1 cellular context compared by ENCODE assay signal in genomic region chr6:115796061-115796460, GRCh38.
A peak's percentile ranks its signal among the peaks of the same experiment; 100 is the strongest.
TF ChIP-seq lines count a peak whose summit lies in the region.

No MANE protein-coding gene starts in this region.

TF ChIP-seq in HEK293, 187 proteins besides CTCF, POLR2A, EP300 and RAD21 (continued from another document):
- TF ChIP-seq SCRT1 (tag by site-specific recombination; IDR thresholded peaks at IDR 0.05; ENCODE audit: borderline replicate concordance) (peak; percentile 42; the same call in 1 of the 2 replicates), TCF7L2 (IDR thresholded peaks at IDR 0.05; ENCODE audit: borderline replicate concordance, low read depth, low read length) (no peak), ZNF791 (tag by site-specific recombination; IDR thresholded peaks at IDR 0.05) (no peak), ZNF433 (tag by site-specific recombination; IDR thresholded peaks at IDR 0.05; ENCODE audit: low read depth) (no peak), ZBTB17 (tag by site-specific recombination; IDR thresholded peaks at IDR 0.05) (no peak), ZNF658 (tag by site-specific recombination; IDR thresholded peaks at IDR 0.05) (no peak), HOXC10 (CRISPR knock-in tag; IDR thresholded peaks at IDR 0.05) (no peak), ZNF692 (tag by site-specific recombination; IDR thresholded peaks at IDR 0.05) (no peak), ZNF292 (tag by site-specific recombination; IDR thresholded peaks at IDR 0.05; ENCODE audit: borderline replicate concordance, low read depth) (no peak), ZEB2 (tag by site-specific recombination; IDR thresholded peaks at IDR 0.05) (no peak), ZNF114 (tag by site-specific recombination; IDR thresholded peaks at IDR 0.05) (no peak), ZNF16 (tag by site-specific recombination; IDR thresholded peaks at IDR 0.05; ENCODE audit: low read depth) (no peak), ZNF585B (tag by site-specific recombination; IDR thresholded peaks at IDR 0.05) (no peak), ZBTB49 (tag by site-specific recombination; IDR thresholded peaks at IDR 0.05; ENCODE audit: low read depth) (no peak), ZNF221 (tag by site-specific recombination; IDR thresholded peaks at IDR 0.05; ENCODE audit: borderline replicate concordance) (no peak), ZSCAN23 (tag by site-specific recombination; IDR thresholded peaks at IDR 0.05) (no peak), ZFP69B (tag by site-specific recombination; IDR thresholded peaks at IDR 0.05) (no peak), KLF17 (tag by site-specific recombination; IDR thresholded peaks at IDR 0.05) (no peak), HOXA7 (CRISPR knock-in tag; IDR thresholded peaks at IDR 0.05; ENCODE audit: borderline replicate concordance) (no peak), GLI2 (tag by site-specific recombination; IDR thresholded peaks at IDR 0.05; ENCODE audit: borderline replicate concordance, low read depth) (no peak), ZNF280D (tag by site-specific recombination; IDR thresholded peaks at IDR 0.05) (no peak), GFI1B (tag by site-specific recombination; IDR thresholded peaks at IDR 0.05) (peak; percentile 71; the same call in 1 of the 2 replicates), ZSCAN30 (tag by site-specific recombination; IDR thresholded peaks at IDR 0.05) (0 out of 2 replicates have a peak, but pooled peaks have one; percentile 21), PRDM4 (tag by site-specific recombination; IDR thresholded peaks at IDR 0.05) (peak; percentile 71), ZNF155 (tag by site-specific recombination; IDR thresholded peaks at IDR 0.05) (no peak), KLF9 (tag by site-specific recombination; IDR thresholded peaks at IDR 0.05; ENCODE audit: low read depth) (no peak), ZNF416 (tag by site-specific recombination; IDR thresholded peaks at IDR 0.05) (no peak), ZNF561 (tag by site-specific recombination; IDR thresholded peaks at IDR 0.05; ENCODE audit: borderline replicate concordance) (peak; percentile 56; the same call in 1 of the 2 replicates), KLF8 (tag by site-specific recombination; IDR thresholded peaks at IDR 0.05) (no peak), ZNF555 (tag by site-specific recombination; conservative IDR thresholded peaks at IDR 0.05) (no peak), FEZF1 (tag by site-specific recombination; IDR thresholded peaks at IDR 0.05) (peak; percentile 90), KLF10 (tag by site-specific recombination; IDR thresholded peaks at IDR 0.05) (no peak), ZNF335 (tag by site-specific recombination; conservative IDR thresholded peaks at IDR 0.05) (no peak), ZNF311 (tag by site-specific recombination; IDR thresholded peaks at IDR 0.05; ENCODE audit: borderline replicate concordance) (no peak), ZNF324 (tag by site-specific recombination; IDR thresholded peaks at IDR 0.05) (no peak), BCL11A (tag by site-specific recombination; IDR thresholded peaks at IDR 0.05; ENCODE audit: low read depth) (no peak), ZNF133 (tag by site-specific recombination; IDR thresholded peaks at IDR 0.05) (no peak)
- TF ChIP-seq, protein P1, sequence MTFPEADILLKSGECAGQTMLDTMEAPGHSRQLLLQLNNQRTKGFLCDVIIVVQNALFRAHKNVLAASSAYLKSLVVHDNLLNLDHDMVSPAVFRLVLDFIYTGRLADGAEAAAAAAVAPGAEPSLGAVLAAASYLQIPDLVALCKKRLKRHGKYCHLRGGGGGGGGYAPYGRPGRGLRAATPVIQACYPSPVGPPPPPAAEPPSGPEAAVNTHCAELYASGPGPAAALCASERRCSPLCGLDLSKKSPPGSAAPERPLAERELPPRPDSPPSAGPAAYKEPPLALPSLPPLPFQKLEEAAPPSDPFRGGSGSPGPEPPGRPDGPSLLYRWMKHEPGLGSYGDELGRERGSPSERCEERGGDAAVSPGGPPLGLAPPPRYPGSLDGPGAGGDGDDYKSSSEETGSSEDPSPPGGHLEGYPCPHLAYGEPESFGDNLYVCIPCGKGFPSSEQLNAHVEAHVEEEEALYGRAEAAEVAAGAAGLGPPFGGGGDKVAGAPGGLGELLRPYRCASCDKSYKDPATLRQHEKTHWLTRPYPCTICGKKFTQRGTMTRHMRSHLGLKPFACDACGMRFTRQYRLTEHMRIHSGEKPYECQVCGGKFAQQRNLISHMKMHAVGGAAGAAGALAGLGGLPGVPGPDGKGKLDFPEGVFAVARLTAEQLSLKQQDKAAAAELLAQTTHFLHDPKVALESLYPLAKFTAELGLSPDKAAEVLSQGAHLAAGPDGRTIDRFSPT (tag by site-specific recombination; IDR thresholded peaks at IDR 0.05), result no peak
- TF ChIP-seq, protein P2, sequence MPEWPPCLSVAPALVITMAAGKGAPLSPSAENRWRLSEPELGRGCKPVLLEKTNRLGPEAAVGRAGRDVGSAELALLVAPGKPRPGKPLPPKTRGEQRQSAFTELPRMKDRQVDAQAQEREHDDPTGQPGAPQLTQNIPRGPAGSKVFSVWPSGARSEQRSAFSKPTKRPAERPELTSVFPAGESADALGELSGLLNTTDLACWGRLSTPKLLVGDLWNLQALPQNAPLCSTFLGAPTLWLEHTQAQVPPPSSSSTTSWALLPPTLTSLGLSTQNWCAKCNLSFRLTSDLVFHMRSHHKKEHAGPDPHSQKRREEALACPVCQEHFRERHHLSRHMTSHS (tag by site-specific recombination; IDR thresholded peaks at IDR 0.05), result no peak
- TF ChIP-seq, protein P3, sequence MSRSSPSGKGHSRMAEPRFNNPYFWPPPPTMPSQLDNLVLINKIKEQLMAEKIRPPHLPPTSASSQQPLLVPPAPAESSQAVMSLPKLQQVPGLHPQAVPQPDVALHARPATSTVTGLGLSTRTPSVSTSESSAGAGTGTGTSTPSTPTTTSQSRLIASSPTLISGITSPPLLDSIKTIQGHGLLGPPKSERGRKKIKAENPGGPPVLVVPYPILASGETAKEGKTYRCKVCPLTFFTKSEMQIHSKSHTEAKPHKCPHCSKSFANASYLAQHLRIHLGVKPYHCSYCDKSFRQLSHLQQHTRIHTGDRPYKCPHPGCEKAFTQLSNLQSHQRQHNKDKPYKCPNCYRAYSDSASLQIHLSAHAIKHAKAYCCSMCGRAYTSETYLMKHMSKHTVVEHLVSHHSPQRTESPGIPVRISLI (tag by site-specific recombination; IDR thresholded peaks at IDR 0.05), result no peak
- TF ChIP-seq, protein P4, sequence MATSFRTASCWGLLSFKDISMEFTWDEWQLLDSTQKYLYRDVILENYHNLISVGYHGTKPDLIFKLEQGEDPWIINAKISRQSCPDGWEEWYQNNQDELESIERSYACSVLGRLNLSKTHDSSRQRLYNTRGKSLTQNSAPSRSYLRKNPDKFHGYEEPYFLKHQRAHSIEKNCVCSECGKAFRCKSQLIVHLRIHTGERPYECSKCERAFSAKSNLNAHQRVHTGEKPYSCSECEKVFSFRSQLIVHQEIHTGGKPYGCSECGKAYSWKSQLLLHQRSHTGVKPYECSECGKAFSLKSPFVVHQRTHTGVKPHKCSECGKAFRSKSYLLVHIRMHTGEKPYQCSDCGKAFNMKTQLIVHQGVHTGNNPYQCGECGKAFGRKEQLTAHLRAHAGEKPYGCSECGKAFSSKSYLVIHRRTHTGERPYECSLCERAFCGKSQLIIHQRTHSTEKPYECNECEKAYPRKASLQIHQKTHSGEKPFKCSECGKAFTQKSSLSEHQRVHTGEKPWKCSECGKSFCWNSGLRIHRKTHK (tag by site-specific recombination; IDR thresholded peaks at IDR 0.05), result no peak
